ENCODE assay signal across 8 cellular contexts in the genomic region with DNA sequence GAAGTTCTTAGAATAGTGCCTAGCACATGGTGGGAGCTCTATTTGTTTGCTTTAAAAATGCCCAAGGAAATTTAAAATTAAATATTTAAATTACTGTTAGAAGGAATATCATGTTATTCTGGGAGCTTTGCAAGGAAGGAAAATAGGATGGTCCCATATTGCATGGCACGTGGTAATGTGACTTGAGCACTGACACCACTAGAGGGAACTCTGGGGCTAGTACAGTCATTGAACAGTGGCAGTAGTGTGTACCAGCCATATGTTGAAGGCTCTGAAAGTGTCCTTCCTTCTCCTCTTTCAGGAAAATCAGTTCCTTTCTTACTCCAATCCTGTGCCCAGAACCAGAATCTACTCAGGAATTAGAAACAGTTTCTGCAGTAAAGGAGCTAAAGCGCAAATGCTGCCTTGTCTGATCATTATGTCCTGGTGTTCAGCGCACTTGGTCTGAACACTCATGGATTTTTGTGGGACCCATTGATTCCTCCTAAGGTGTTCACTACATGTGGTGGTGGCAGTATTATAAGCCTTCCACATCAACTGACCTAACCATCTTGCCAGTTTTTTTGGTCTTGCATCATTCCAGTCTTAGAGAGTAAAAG. TPM values are rescaled to one million over a fixed set of nuclear protein-coding genes. Genes with fewer than 3 reads are reported as not detected.
DNase-seq lines count a peak whose midpoint lies in the region; ATAC-seq and TF ChIP-seq lines count a peak whose summit lies in the region.

No MANE protein-coding gene starts in this region.

- no peak overlapping the region for H3K4me3 Mint-ChIP-seq in endothelial cell (ENCODE audit: unreplicated experiment)

- no peaks in the 10 kb centered on the region for H3K9me3 Mint-ChIP-seq in endothelial cell (ENCODE audit: unreplicated experiment)

- H3K27ac ChIP-seq in coronary artery: no peak overlapping the region

- H3K36me3 Mint-ChIP-seq in endothelial cell (ENCODE audit: low read depth, unreplicated experiment): no peaks in the 10 kb centered on the region

- no peaks in the 10 kb centered on the region for H3K27me3 Mint-ChIP-seq in endothelial cell (ENCODE audit: unreplicated experiment)

- ATAC-seq in GM18867 (IDR thresholded peaks at IDR 0.05; ENCODE audit: unreplicated experiment): peak; percentile 55
- ATAC-seq in HG03039 (IDR thresholded peaks at IDR 0.05; ENCODE audit: unreplicated experiment): peak; percentile 72

- TF ChIP-seq CTCF in endothelial cell (IDR thresholded peaks at IDR 0.05; ENCODE audit: unreplicated experiment): no peak
- TF ChIP-seq CTCF in coronary artery (IDR thresholded peaks at IDR 0.05): no peak

- no peak overlapping the region for H3K27ac Mint-ChIP-seq in endothelial cell (ENCODE audit: unreplicated experiment)

- H3K4me1 Mint-ChIP-seq in endothelial cell (ENCODE audit: unreplicated experiment): peaks cover 2% of the 10 kb centered on the region

- no peak overlapping the region for H3K4me3 ChIP-seq in coronary artery

- DNase-seq in COLO829 (ENCODE audit: low spot score): peak; percentile 72
- DNase-seq in NCI-H82 (lab: John Stamatoyannopoulos, UW): peak; percentile 83
- peak; percentile 47 for DNase-seq in endothelial cell (ENCODE audit: low spot score)
- peak; percentile 40 for DNase-seq in renal cortical epithelial cell (ENCODE audit: low read depth)
- no peak for DNase-seq in stimulated activated naive CD4-positive, alpha-beta T cell treated with Interleukin-2 at 50 U/mL for 16 hours (lab: John Stamatoyannopoulos, UW)
- no peak for DNase-seq in coronary artery (ENCODE audit: low spot score)

RNA-seq across cellular contexts. Expression of a gene that starts 54.1 kb away (rescaled TPM):
- total RNA-seq in endothelial cell (ENCODE audit: unreplicated experiment): 0.23 TPM
- 14.6 and 17.3 TPM in 2 replicates for total RNA-seq in renal cortical epithelial cell

Comparison
In these comparisons a context has a peak if more than half of its experiments do, and no peak if none do; other contexts are left out.
1. DNase-seq: peak in COLO829 (single experiment), NCI-H82 (single experiment), endothelial cell (single experiment) and renal cortical epithelial cell (single experiment); none in stimulated activated naive CD4-positive, alpha-beta T cell treated with Interleukin-2 at 50 U/mL for 16 hours (single experiment) and coronary artery (single experiment).
2. RNA of a gene that starts 54.1 kb away (total RNA-seq): 14.6 to 17.3 TPM in renal cortical epithelial cell; 0.23 TPM in endothelial cell (single experiment); every median in the first group is over 10 times any median in the second.